ENCODE assay signal across 8 cellular contexts in the genomic region with DNA sequence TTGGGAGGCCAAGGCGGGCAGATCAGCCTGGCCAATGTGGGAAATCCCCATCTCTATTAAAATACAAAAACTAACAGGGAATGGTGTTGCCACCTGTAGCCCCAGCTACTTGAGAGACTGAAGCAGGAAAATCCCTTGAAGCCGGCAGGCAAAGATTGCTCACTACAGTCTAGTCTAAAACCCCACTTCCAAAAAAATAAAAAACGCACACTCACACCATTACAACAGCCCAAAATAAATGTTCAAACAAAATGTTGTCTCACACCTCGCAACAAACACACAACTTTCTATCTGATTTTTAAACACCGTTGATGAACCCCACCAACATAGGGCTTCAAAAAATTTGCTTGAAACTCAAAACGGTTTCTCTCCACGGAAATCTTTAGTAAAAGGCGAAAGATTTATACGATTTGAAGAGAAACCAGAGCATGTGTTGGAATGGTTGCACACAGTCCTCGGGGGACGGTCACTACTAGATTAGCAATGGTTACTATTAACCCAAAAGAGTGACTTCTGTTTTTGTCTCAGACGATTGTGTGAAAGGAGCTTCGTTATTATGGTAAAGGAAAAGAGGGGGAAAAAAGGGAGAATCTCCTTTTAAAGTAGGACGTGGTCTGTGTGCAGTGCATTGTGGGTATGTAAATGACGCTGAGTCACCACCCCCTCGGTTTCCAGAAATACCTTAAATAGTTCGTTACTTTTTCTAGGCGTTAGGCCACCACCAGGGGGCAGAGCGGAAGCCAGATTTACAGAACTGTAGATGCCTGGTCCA. TPM values are rescaled to one million over a fixed set of nuclear protein-coding genes. Genes with fewer than 3 reads are reported as not detected.
DNase-seq lines count a peak whose midpoint lies in the region; ATAC-seq lines count a peak whose summit lies in the region.

A gene (minus strand): TSS at position 430 of the 772 bp plus-strand sequence.

- ATAC-seq in GM19043 (IDR thresholded peaks at IDR 0.05; ENCODE audit: low read depth, unreplicated experiment) (peak; percentile 75), HG03354 (IDR thresholded peaks at IDR 0.05; ENCODE audit: poor library complexity, severe bottlenecking, unreplicated experiment) (peak; percentile 67)

- DNase-seq in AML-193 (lab: John Stamatoyannopoulos, UW) (peak; percentile 94 to 95), NCI-H345 treated with DMSO at 0.1 percent for 48 hours (lab: John Stamatoyannopoulos, UW; ENCODE audit: unreplicated experiment) (peak; percentile 87), cerebellum (ENCODE audit: low spot score) (peak; percentile 88), kidney glomerular epithelial cell (lab: John Stamatoyannopoulos, UW) (peak; percentile 100)
- DNase-seq in activated CD4-positive, CD25-positive, alpha-beta regulatory T cell treated with anti-CD3 and anti-CD28 coated beads, Interleukin-2, amount 50 U/mL, for 16 hours (ENCODE audit: low read depth, low spot score), result peak; percentile 88
- DNase-seq in stimulated activated CD4-positive, alpha-beta T cell treated with anti-CD3 and anti-CD28 coated beads, Interleukin-15, amount 100 ng/mL, for 48 hours (ENCODE audit: low read depth in 2 of 2), result peak; percentile 89 to 94

RNA-seq across cellular contexts. Expression of the gene that starts here (rescaled TPM):
- total RNA-seq in cerebellum, result not detected

Comparison
In these comparisons a context has a peak if more than half of its experiments do, and no peak if none do; other contexts are left out.
1. Peak in every context shown above with its lines: DNase-seq and ATAC-seq.
2. Peak in DNase-seq in cerebellum; RNA of the gene not detected or under 1 TPM.